In genomic region chr17:62703776-62704380, GRCh38 we compare ENCODE assay signal across 8 cellular contexts.
DNase-seq lines count a peak whose midpoint lies in the region; ATAC-seq and TF ChIP-seq lines count a peak whose summit lies in the region.

No MANE protein-coding gene starts in this region.

- H3K9me3 Mint-ChIP-seq in Caco-2 (ENCODE audit: unreplicated experiment), result no peaks in the 10 kb centered on the region

- CTCF ChIA-PET in Caco-2 (lab: Charles Lee), result interaction anchor here (0.7 kb wide), 1 partner anchor 168 kb away, joined by 3 read pairs; no protein-coding TSS in a partner anchor

- no peaks in the 10 kb centered on the region for H3K36me3 ChIP-seq in Caco-2 (ENCODE audit: control insufficient read depth, insufficient read depth, low read length)

- H3K4me1 Mint-ChIP-seq in Caco-2 (ENCODE audit: low read depth, unreplicated experiment), result no peaks in the 10 kb centered on the region

- H3K27me3 ChIP-seq in Caco-2 (replicated peaks; ENCODE audit: control insufficient read depth, insufficient read depth, low read length), result peaks cover 9% of the 10 kb centered on the region

- peaks cover 14% of the 10 kb centered on the region for H3K4me1 ChIP-seq in Caco-2

- ATAC-seq in GM21423 (IDR thresholded peaks at IDR 0.05; ENCODE audit: unreplicated experiment), result peak; percentile 88

- H3K36me3 Mint-ChIP-seq in Caco-2 (ENCODE audit: insufficient read depth, unreplicated experiment), result no peaks in the 10 kb centered on the region

- peaks cover 32% of the 10 kb centered on the region for H3K27me3 Mint-ChIP-seq in Caco-2 (ENCODE audit: insufficient read depth, unreplicated experiment)

- H3K27ac Mint-ChIP-seq in Caco-2 (ENCODE audit: unreplicated experiment), result no peak overlapping the region

- peaks cover 8% of the 10 kb centered on the region for H3K9me3 ChIP-seq in Caco-2

- peak; percentile 58 to 86 for DNase-seq in Caco-2
- peak; percentile 82 for DNase-seq in HuH-7 (ENCODE audit: low spot score)
- DNase-seq in SHP77 (lab: John Stamatoyannopoulos, UW), result peak; percentile 7 to 56
- DNase-seq in activated gamma-delta T cell treated with Interleukin-2 at 50 U/mL for 16 hours, result peak; percentile 66
- DNase-seq in glomerular visceral epithelial cell (ENCODE audit: extremely low spot score), result peak; percentile 82
- DNase-seq in occipital lobe (lab: John Stamatoyannopoulos, UW), result peak; percentile 45

- BruUV-seq in Caco-2 (replicated peaks; lab: Mats Ljungman, UMichigan), result no TSS peak

- TF ChIP-seq CTCF in Caco-2 (IDR thresholded peaks at IDR 0.05; ENCODE audit: insufficient read depth in 1 of 2, low read depth in 1 of 2, low read length in 1 of 2, severe bottlenecking in 1 of 2, unreplicated experiment in 1 of 2), result peak; percentile 80 to 82

- POLR2A ChIA-PET in Caco-2 (lab: Charles Lee), result no interaction called here

- intact Hi-C loops in Caco-2 (cut with micrococcal nuclease; ENCODE audit: unreplicated experiment), result loop anchor here (1.0 to 5.0 kb wide), 2 partner anchors 264 to 703 kb away; no protein-coding TSS in a partner anchor

- H3K4me3 Mint-ChIP-seq in Caco-2 (ENCODE audit: unreplicated experiment), result peak overlapping the region; percentile 62

- H3K27ac ChIP-seq in temporal lobe (ENCODE audit: low read depth, low read length), result peak overlapping the region; percentile 17

- H3K4me3 ChIP-seq in Caco-2 (ENCODE audit: low read depth, low read length), result peak overlapping the region; percentile 33

Comparison
In these comparisons a context has a peak if more than half of its experiments do, and no peak if none do; other contexts are left out.
1. Peak in every context shown above with its lines: DNase-seq, ATAC-seq, H3K4me3 ChIP-seq and H3K27ac ChIP-seq.
2. DNase-seq: peak in every context shown above with its lines; median percentile 82 in HuH-7; 82 in glomerular visceral epithelial cell; 72 in Caco-2; 66 in activated gamma-delta T cell treated with Interleukin-2 at 50 U/mL for 16 hours; 45 in occipital lobe; 32 in SHP77.